8 cellular contexts compared by ENCODE assay signal in the genomic region with DNA sequence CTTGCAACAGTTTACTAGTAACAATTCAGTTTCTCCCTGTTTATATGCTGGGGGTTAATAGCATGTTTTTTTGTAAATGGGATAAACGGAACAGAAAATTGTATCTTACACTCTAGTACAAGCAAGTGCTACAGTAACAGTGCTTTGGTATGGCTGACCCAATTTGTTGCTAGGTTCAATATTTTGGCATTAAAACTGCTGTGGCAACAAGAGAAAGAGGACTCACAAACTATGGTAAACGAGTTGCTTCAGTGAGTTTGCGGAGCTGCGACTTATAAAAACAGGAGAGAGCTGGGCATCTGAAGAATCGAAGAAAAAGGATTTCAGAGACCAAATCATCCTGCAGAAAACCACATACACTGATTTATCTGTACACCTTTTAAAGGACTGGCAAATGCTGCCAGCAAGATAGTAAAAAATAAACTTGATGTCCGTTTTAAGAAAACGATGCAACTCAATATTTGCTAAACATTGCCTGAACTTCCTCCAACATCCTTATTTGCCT. TPM values are rescaled to one million over a fixed set of nuclear protein-coding genes. Genes with fewer than 3 reads are reported as not detected.
DNase-seq lines count a peak whose midpoint lies in the region; ATAC-seq and TF ChIP-seq lines count a peak whose summit lies in the region.

No MANE protein-coding gene starts in this region.

- POLR2A ChIA-PET in HEK293T (lab: Yijun Ruan, JAX), result no interaction called here

- no peaks in the 10 kb centered on the region for H3K9me3 Mint-ChIP-seq in neural crest cell

- no peak for TF ChIP-seq CTCF in epithelial cell of esophagus (IDR thresholded peaks at IDR 0.05; ENCODE audit: insufficient read depth, low read depth, low read length, missing control alignments)
- TF ChIP-seq CTCF in neural crest cell (conservative IDR thresholded peaks at IDR 0.05), result no peak

- peaks cover 46% of the 10 kb centered on the region for H3K4me1 Mint-ChIP-seq in neural crest cell

- H3K36me3 Mint-ChIP-seq in neural crest cell (ENCODE audit: low read depth), result peaks cover 4% of the 10 kb centered on the region

- H3K27ac Mint-ChIP-seq in neural crest cell (ENCODE audit: unreplicated experiment), result peak overlapping the region; percentile 22

- CTCF ChIA-PET in HEK293T (lab: Yijun Ruan, JAX), result interaction anchor here (0.8 kb wide), 1 partner anchor 113 kb away, joined by 3 read pairs; no protein-coding TSS in a partner anchor

- peak; percentile 14 for DNase-seq in ELR (ENCODE audit: low read depth)
- DNase-seq in RKO (ENCODE audit: low spot score), result peak; percentile 60
- DNase-seq in epithelial cell of esophagus (ENCODE audit: low read depth), result peak; percentile 18
- no peak for DNase-seq in neural crest cell (ENCODE audit: low read depth, low spot score)
- DNase-seq in NCI-H82 treated with DMSO at 0.1 percent for 48 hours (lab: John Stamatoyannopoulos, UW; ENCODE audit: unreplicated experiment), result no peak
- DNase-seq in DMS153 (lab: John Stamatoyannopoulos, UW), result no peak
- no peak for DNase-seq in HEK293T (ENCODE audit: extremely low spot score)

- H3K27me3 Mint-ChIP-seq in neural crest cell (ENCODE audit: low read depth), result no peaks in the 10 kb centered on the region

- H3K4me3 Mint-ChIP-seq in neural crest cell, result peak overlapping the region; percentile 98

- no peak for ATAC-seq in GM19328 (IDR thresholded peaks at IDR 0.05; ENCODE audit: unreplicated experiment)

- peak overlapping the region; percentile 69 for H3K4me3 ChIP-seq in epithelial cell of esophagus (ENCODE audit: low read length)

TF ChIP-seq in HEK293T, 16 proteins besides CTCF, POLR2A, EP300 and RAD21:
- TF ChIP-seq FOXK2 (IDR thresholded peaks at IDR 0.05), result no peak
- no peak for TF ChIP-seq TARDBP (IDR thresholded peaks at IDR 0.05)
- TF ChIP-seq SUZ12 (IDR thresholded peaks at IDR 0.05), result no peak
- no peak for TF ChIP-seq FOXM1 (IDR thresholded peaks at IDR 0.05; ENCODE audit: borderline replicate concordance)
- TF ChIP-seq CTBP1 (IDR thresholded peaks at IDR 0.05; ENCODE audit: borderline replicate concordance), result no peak
- no peak for TF ChIP-seq FOXA1 (IDR thresholded peaks at IDR 0.05)
- no peak for TF ChIP-seq L3MBTL2 (conservative IDR thresholded peaks at IDR 0.05)

RNA-seq across cellular contexts. Expression of gene GLUD1, which starts 2.2 kb away (rescaled TPM):
- 101 and 105 TPM in 2 replicates for total RNA-seq in neural crest cell

RNA-seq across cellular contexts. Expression of gene SHLD2, which starts 2.6 kb away (rescaled TPM):
- total RNA-seq in neural crest cell, result 26.9 and 28.3 TPM in 2 replicates

Comparison
In these comparisons a context has a peak if more than half of its experiments do, and no peak if none do; other contexts are left out.
1. DNase-seq: peak in ELR (single experiment), RKO (single experiment) and epithelial cell of esophagus (single experiment); none in neural crest cell (single experiment), NCI-H82 treated with DMSO at 0.1 percent for 48 hours (single experiment), DMS153 (single experiment) and HEK293T (single experiment).